Comparison of ENCODE assay signal across 8 cellular contexts in genomic region chr18:45879681-45880655, GRCh38. TPM values are rescaled to one million over a fixed set of nuclear protein-coding genes. Genes with fewer than 3 reads are reported as not detected.
DNase-seq lines count a peak whose midpoint lies in the region; ATAC-seq, FAIRE-seq and TF ChIP-seq lines count a peak whose summit lies in the region.

No MANE protein-coding gene starts in this region.

- H3K36me3 ChIP-seq in HepG2 (replicated peaks in 1 of 2; ENCODE audit: control insufficient read depth in 1 of 2, insufficient read depth in 2 of 2, low read length in 2 of 2), result peaks cover 5 to 42% of the 10 kb centered on the region in 2 experiments

- no peaks in the 10 kb centered on the region for H3K4me1 ChIP-seq in HepG2 (ENCODE audit: insufficient read depth, low read length)

- H3K27me3 ChIP-seq in HepG2 (ENCODE audit: control insufficient read depth in 1 of 2, insufficient read depth in 2 of 2, low read length in 2 of 2), result no peaks in the 10 kb centered on the region

- intact Hi-C loops in HepG2 (cut with micrococcal nuclease; ENCODE audit: unreplicated experiment), result loop anchor here (10.0 kb wide), 1 partner anchor 155 kb away; the partner anchor contains the start of gene SLC14A1

- H3K27ac ChIP-seq in 22Rv1 (no peak overlapping the region), HepG2 (ENCODE audit: extremely low read length, insufficient read depth, low read length) (no peak overlapping the region)

- TF ChIP-seq EP300 in HepG2 (IDR thresholded peaks at IDR 0.05; ENCODE audit: low read depth in 2 of 2, low read length in 2 of 2) (no peak), HepG2 (CRISPR knock-in tag; IDR thresholded peaks at IDR 0.05; ENCODE audit: borderline replicate concordance) (no peak)

- CTCF ChIA-PET in HepG2 (lab: Yijun Ruan, JAX; ENCODE audit: low intra/inter-chr PET ratio, low total read pairs), result interaction anchor here (1.6 kb wide), 2 partner anchors 157 to 189 kb away, joined by 4 to 10 read pairs; partner anchors contain the start of gene SLC14A1

- POLR2A ChIA-PET in HepG2 (lab: Yijun Ruan, JAX), result no interaction called here

- BruUV-seq in HepG2 (replicated peaks; lab: Mats Ljungman, UMichigan), result no TSS peak

- no peak overlapping the region for H2AFZ ChIP-seq in HepG2 (ENCODE audit: low read length)

- TF ChIP-seq RAD21 in HepG2 (CRISPR knock-in tag; IDR thresholded peaks at IDR 0.05), result peak; percentile 73

- in situ Hi-C loops in HepG2 (cut with HindIII; ENCODE audit: extremely low pct_ligation_motif_present, low pct_unique_long_range_greater_than_20kb), result no loop called here

- DNase-seq in NCI-H2171 (lab: John Stamatoyannopoulos, UW), result peak; percentile 23
- DNase-seq in activated CD4-positive, alpha-beta T cell treated with anti-CD3 and anti-CD28 coated beads for 4 hours, result peak; percentile 57 to 73
- DNase-seq in cerebellum (ENCODE audit: low spot score), result peak; percentile 52
- peak; percentile 34 for DNase-seq in HepG2 (ENCODE audit: low spot score)
- peak; percentile 43 to 58 (median 52) for DNase-seq in stimulated activated CD4-positive, alpha-beta T cell treated with anti-CD3 and anti-CD28 coated beads, TNF-alpha, amount 100 ng/mL, for 4 hours (ENCODE audit: low read depth in 3 of 3)

- peak; percentile 50 for FAIRE-seq in HepG2 (lab: Jason Lieb, UNC)

- no peak overlapping the region for H3K9ac ChIP-seq in HepG2 (ENCODE audit: insufficient read depth, low read depth, low read length)

- H4K20me1 ChIP-seq in HepG2 (ENCODE audit: insufficient read depth, low read length), result no peaks in the 10 kb centered on the region

- no peaks in the 10 kb centered on the region for H3K79me2 ChIP-seq in HepG2 (ENCODE audit: insufficient read depth, low read length)

- no peaks in the 10 kb centered on the region for H3K9me3 ChIP-seq in HepG2 (ENCODE audit: low read length)

- peak; percentile 99 for TF ChIP-seq CTCF in 22Rv1 (IDR thresholded peaks at IDR 0.05)
- peak; percentile 90 for TF ChIP-seq CTCF in HepG2 (CRISPR knock-in tag; IDR thresholded peaks at IDR 0.05)

- no peak overlapping the region for H3K4me2 ChIP-seq in HepG2 (ENCODE audit: low read depth, low read length)

- WGBS in HepG2 (ENCODE audit: low lambda C conversion rate), result 51% methylated on average over 16 of the region's 17 CpGs

- no peak overlapping the region for H3K4me3 ChIP-seq in HepG2 (replicated peaks in 1 of 3; ENCODE audit: insufficient read depth in 1 of 3, low read depth in 2 of 3, low read length in 3 of 3)

- ATAC-seq in GM18499 (IDR thresholded peaks at IDR 0.05; ENCODE audit: insufficient read depth, unreplicated experiment) (peak; percentile 58), HG02973 (IDR thresholded peaks at IDR 0.05; ENCODE audit: unreplicated experiment) (peak; percentile 79), HepG2 (peak; percentile 100)

- no peak for TF ChIP-seq POLR2A in HepG2 (IDR thresholded peaks at IDR 0.05; ENCODE audit: insufficient read depth in 1 of 2, low read depth in 2 of 2, low read length in 2 of 2)

TF ChIP-seq in HepG2, 621 proteins besides CTCF, POLR2A, EP300 and RAD21 (continues in another document):
- TF ChIP-seq ZNF367 (CRISPR knock-in tag; IDR thresholded peaks at IDR 0.05; ENCODE audit: borderline replicate concordance) (no peak), CREB1 (IDR thresholded peaks at IDR 0.05) (no peak), CREB1 (CRISPR knock-in tag; IDR thresholded peaks at IDR 0.05) (no peak), FOSL2 (CRISPR knock-in tag; IDR thresholded peaks at IDR 0.05) (no peak), STAG1 (CRISPR knock-in tag; IDR thresholded peaks at IDR 0.05) (peak; percentile 75), HMGXB4 (CRISPR knock-in tag; IDR thresholded peaks at IDR 0.05; ENCODE audit: borderline replicate concordance in 1 of 2, low read depth in 1 of 2) (0 out of 4 replicates have a peak, but pooled peaks of 1 of the 2 experiments have one; percentile 28), ZNF691 (CRISPR knock-in tag; IDR thresholded peaks at IDR 0.05; ENCODE audit: borderline replicate concordance, low read depth) (0 out of 2 replicates have a peak, but pooled peaks have one; percentile 48)
- TF ChIP-seq, protein P1, sequence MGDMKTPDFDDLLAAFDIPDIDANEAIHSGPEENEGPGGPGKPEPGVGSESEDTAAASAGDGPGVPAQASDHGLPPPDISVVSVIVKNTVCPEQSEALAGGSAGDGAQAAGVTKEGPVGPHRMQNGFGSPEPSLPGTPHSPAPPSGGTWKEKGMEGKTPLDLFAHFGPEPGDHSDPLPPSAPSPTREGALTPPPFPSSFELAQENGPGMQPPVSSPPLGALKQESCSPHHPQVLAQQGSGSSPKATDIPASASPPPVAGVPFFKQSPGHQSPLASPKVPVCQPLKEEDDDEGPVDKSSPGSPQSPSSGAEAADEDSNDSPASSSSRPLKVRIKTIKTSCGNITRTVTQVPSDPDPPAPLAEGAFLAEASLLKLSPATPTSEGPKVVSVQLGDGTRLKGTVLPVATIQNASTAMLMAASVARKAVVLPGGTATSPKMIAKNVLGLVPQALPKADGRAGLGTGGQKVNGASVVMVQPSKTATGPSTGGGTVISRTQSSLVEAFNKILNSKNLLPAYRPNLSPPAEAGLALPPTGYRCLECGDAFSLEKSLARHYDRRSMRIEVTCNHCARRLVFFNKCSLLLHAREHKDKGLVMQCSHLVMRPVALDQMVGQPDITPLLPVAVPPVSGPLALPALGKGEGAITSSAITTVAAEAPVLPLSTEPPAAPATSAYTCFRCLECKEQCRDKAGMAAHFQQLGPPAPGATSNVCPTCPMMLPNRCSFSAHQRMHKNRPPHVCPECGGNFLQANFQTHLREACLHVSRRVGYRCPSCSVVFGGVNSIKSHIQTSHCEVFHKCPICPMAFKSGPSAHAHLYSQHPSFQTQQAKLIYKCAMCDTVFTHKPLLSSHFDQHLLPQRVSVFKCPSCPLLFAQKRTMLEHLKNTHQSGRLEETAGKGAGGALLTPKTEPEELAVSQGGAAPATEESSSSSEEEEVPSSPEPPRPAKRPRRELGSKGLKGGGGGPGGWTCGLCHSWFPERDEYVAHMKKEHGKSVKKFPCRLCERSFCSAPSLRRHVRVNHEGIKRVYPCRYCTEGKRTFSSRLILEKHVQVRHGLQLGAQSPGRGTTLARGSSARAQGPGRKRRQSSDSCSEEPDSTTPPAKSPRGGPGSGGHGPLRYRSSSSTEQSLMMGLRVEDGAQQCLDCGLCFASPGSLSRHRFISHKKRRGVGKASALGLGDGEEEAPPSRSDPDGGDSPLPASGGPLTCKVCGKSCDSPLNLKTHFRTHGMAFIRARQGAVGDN (CRISPR knock-in tag; IDR thresholded peaks at IDR 0.05), result peak; percentile 37; the same call in 1 of the 2 replicates
- TF ChIP-seq, protein P2, sequence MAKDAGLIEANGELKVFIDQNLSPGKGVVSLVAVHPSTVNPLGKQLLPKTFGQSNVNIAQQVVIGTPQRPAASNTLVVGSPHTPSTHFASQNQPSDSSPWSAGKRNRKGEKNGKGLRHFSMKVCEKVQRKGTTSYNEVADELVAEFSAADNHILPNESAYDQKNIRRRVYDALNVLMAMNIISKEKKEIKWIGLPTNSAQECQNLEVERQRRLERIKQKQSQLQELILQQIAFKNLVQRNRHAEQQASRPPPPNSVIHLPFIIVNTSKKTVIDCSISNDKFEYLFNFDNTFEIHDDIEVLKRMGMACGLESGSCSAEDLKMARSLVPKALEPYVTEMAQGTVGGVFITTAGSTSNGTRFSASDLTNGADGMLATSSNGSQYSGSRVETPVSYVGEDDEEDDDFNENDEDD (CRISPR knock-in tag; IDR thresholded peaks at IDR 0.05; ENCODE audit: borderline replicate concordance), result no peak

RNA-seq across cellular contexts. Expression of gene SIGLEC15, which starts 54.5 kb away (rescaled TPM):
- 0.18 TPM for total RNA-seq in cerebellum
- not detected in 2 replicates for total RNA-seq in HepG2 (2016; rRNA removed; fragmentation: Illumina TruSeq; extraction: Trizol)
- not detected in 2 replicates for total RNA-seq in HepG2 (2016; cell fraction: cytosol; rRNA removed; fragmentation: Illumina TruSeq; extraction: Trizol; ENCODE audit: low read depth)
- total RNA-seq in HepG2 (2016; cell fraction: insoluble cytoplasmic fraction; rRNA removed; fragmentation: Illumina TruSeq; extraction: Trizol), result not detected in 2 replicates
- total RNA-seq in HepG2 (2016; cell fraction: membrane; rRNA removed; fragmentation: Illumina TruSeq; extraction: Trizol), result not detected in 2 replicates
- total RNA-seq in HepG2 (2016; cell fraction: nucleus; rRNA removed; fragmentation: Illumina TruSeq; extraction: Trizol), result not detected in 2 replicates
- polyA plus RNA-seq in HepG2 (2011; rRNA removed), result not detected in 2 replicates
- not detected in 2 replicates for polyA plus RNA-seq in HepG2 (2011; cell fraction: cytosol; rRNA removed)
- not detected in 2 replicates for polyA plus RNA-seq in HepG2 (2011; cell fraction: nucleus; rRNA removed)
- not detected in 2 replicates for polyA plus RNA-seq in HepG2 (2012)
- not detected in 2 replicates for polyA plus RNA-seq in HepG2 (2016; cell fraction: cytosol; fragmentation: Illumina TruSeq; extraction: Trizol; ENCODE audit: low read depth)
- not detected in 2 replicates for polyA plus RNA-seq in HepG2 (2016; cell fraction: insoluble cytoplasmic fraction; fragmentation: Illumina TruSeq; extraction: Trizol; ENCODE audit: low read depth)
- not detected in 2 replicates for polyA plus RNA-seq in HepG2 (2016; cell fraction: membrane; fragmentation: Illumina TruSeq; extraction: Trizol; ENCODE audit: low read depth)
- polyA plus RNA-seq in HepG2 (2016; cell fraction: nucleus; fragmentation: Illumina TruSeq; extraction: Trizol; ENCODE audit: insufficient read depth, low read depth), result not detected in 2 replicates
- not detected in 2 replicates for polyA minus RNA-seq in HepG2 (2011; rRNA and poly(A)+ RNA removed; ENCODE audit: low replicate concordance)
- not detected in 2 replicates for polyA minus RNA-seq in HepG2 (2011; cell fraction: cytosol; rRNA and poly(A)+ RNA removed)
- not detected in 2 replicates for polyA minus RNA-seq in HepG2 (2011; cell fraction: nucleus; rRNA and poly(A)+ RNA removed)
